Comparison of ENCODE assay signal across 8 cellular contexts in genomic region chr12:112005419-112006395, GRCh38. TPM values are rescaled to one million over a fixed set of nuclear protein-coding genes. Genes with fewer than 3 reads are reported as not detected.
DNase-seq lines count a peak whose midpoint lies in the region; ATAC-seq lines count a peak whose summit lies in the region.

No MANE protein-coding gene starts in this region.

- H3K36me3 ChIP-seq in naive thymus-derived CD4-positive, alpha-beta T cell (ENCODE audit: control insufficient read depth in 2 of 3, insufficient read depth in 3 of 3, low read length in 3 of 3): no peaks in the 10 kb centered on the region
- H3K36me3 ChIP-seq in aorta (ENCODE audit: control insufficient read depth in 1 of 2, insufficient read depth in 2 of 2, low read length in 1 of 2): no peaks in the 10 kb centered on the region

- no peak overlapping the region for H3K4me3 ChIP-seq in naive thymus-derived CD4-positive, alpha-beta T cell (ENCODE audit: low read length)
- no peak overlapping the region for H3K4me3 ChIP-seq in aorta (ENCODE audit: low read length in 2 of 2)

- H3K27ac ChIP-seq in naive thymus-derived CD4-positive, alpha-beta T cell (ENCODE audit: low read depth, low read length): peak overlapping the region; percentile 50
- H3K27ac ChIP-seq in aorta (ENCODE audit: low read depth in 1 of 2, low read length in 2 of 2): no peak overlapping the region

- peak overlapping the region; percentile 28 for H3K27ac Mint-ChIP-seq in effector memory CD8-positive, alpha-beta T cell
- peak overlapping the region in 8 of 9 donors; percentile 21 to 97 (median 71) for H3K27ac Mint-ChIP-seq in naive thymus-derived CD4-positive, alpha-beta T cell

- WGBS in aorta, 2 donors: 83 to 87% methylated on average over 6 of the region's 6 CpGs

- H3K36me3 Mint-ChIP-seq in effector memory CD8-positive, alpha-beta T cell (ENCODE audit: insufficient read depth): peaks cover 2% of the 10 kb centered on the region
- H3K36me3 Mint-ChIP-seq in naive thymus-derived CD4-positive, alpha-beta T cell: peaks cover 5 to 23% (median 7%) of the 10 kb centered on the region in 5 donors

- H3K27me3 ChIP-seq in naive thymus-derived CD4-positive, alpha-beta T cell (ENCODE audit: control insufficient read depth in 2 of 2, insufficient read depth in 2 of 2, low read length in 2 of 2): no peaks in the 10 kb centered on the region
- no peaks in the 10 kb centered on the region for H3K27me3 ChIP-seq in aorta (ENCODE audit: control insufficient read depth in 1 of 2, insufficient read depth in 2 of 2, low read length in 1 of 2)

- intact Hi-C loops in naive thymus-derived CD4-positive, alpha-beta T cell (cut with micrococcal nuclease): no loop called here
- intact Hi-C loops in aorta (cut with DNase I): no loop called here

- peaks cover 21 to 23% of the 10 kb centered on the region in 2 donors for H3K4me1 ChIP-seq in naive thymus-derived CD4-positive, alpha-beta T cell (ENCODE audit: control insufficient read depth in 2 of 2, insufficient read depth in 2 of 2, low read length in 2 of 2)
- H3K4me1 ChIP-seq in aorta (ENCODE audit: control insufficient read depth in 1 of 2, insufficient read depth in 2 of 2, low read length in 2 of 2): no peaks in the 10 kb centered on the region

- DNase-seq in ELR (ENCODE audit: low read depth): peak; percentile 29
- DNase-seq in NCI-H2171 (lab: John Stamatoyannopoulos, UW): peak; percentile 55
- no peak for DNase-seq in effector memory CD8-positive, alpha-beta T cell
- DNase-seq in naive thymus-derived CD4-positive, alpha-beta T cell: no peak
- no peak for DNase-seq in aorta
- no peak for DNase-seq in stimulated activated CD4-positive, alpha-beta T cell treated with anti-CD3 and anti-CD28 coated beads, Interleukin-15, amount 100 ng/mL, for 24 hours
- DNase-seq in ureter (ENCODE audit: low spot score): no peak

- ATAC-seq in effector memory CD8-positive, alpha-beta T cell (replicated peaks): no peak
- no peak for ATAC-seq in naive thymus-derived CD4-positive, alpha-beta T cell
- no peak for ATAC-seq in aorta (ENCODE audit: low FRiP score)
- ATAC-seq in HG03196 (IDR thresholded peaks at IDR 0.05; ENCODE audit: unreplicated experiment): no peak

- no peaks in the 10 kb centered on the region for H3K9me3 ChIP-seq in naive thymus-derived CD4-positive, alpha-beta T cell (ENCODE audit: control insufficient read depth in 2 of 3, low read length in 3 of 3)
- H3K9me3 ChIP-seq in aorta (ENCODE audit: control insufficient read depth, low read length): no peaks in the 10 kb centered on the region

- peaks cover 10 to 21% of the 10 kb centered on the region in 2 donors for H3K4me1 Mint-ChIP-seq in effector memory CD8-positive, alpha-beta T cell (ENCODE audit: low read depth in 2 of 2)
- peaks cover 29 to 70% (median 57%) of the 10 kb centered on the region in 7 donors for H3K4me1 Mint-ChIP-seq in naive thymus-derived CD4-positive, alpha-beta T cell

- no peak overlapping the region for H3K4me3 Mint-ChIP-seq in effector memory CD8-positive, alpha-beta T cell
- no peak overlapping the region for H3K4me3 Mint-ChIP-seq in naive thymus-derived CD4-positive, alpha-beta T cell

- no peaks in the 10 kb centered on the region for H3K27me3 Mint-ChIP-seq in effector memory CD8-positive, alpha-beta T cell
- H3K27me3 Mint-ChIP-seq in naive thymus-derived CD4-positive, alpha-beta T cell: no peaks in the 10 kb centered on the region

- POLR2A ChIA-PET in naive thymus-derived CD4-positive, alpha-beta T cell (lab: Charles Lee): interaction anchor here (1.4 to 14.9 kb wide), 3 partner anchors 9 to 13 kb away, joined by 3 to 285 read pairs (median 5); partner anchors contain the start of genes ERP29 and TMEM116

- no peaks in the 10 kb centered on the region for H3K9me3 Mint-ChIP-seq in effector memory CD8-positive, alpha-beta T cell
- peaks cover 0 to 3% (median 0%) of the 10 kb centered on the region in 11 donors for H3K9me3 Mint-ChIP-seq in naive thymus-derived CD4-positive, alpha-beta T cell

- CTCF ChIA-PET in naive thymus-derived CD4-positive, alpha-beta T cell (lab: Charles Lee): no interaction called here

RNA-seq across cellular contexts. Expression of gene TMEM116, which starts 7.3 kb away (rescaled TPM):
- 10 to 100 TPM; 12.6 to 29.3 (median 23.0) TPM for total RNA-seq in naive thymus-derived CD4-positive, alpha-beta T cell
- polyA plus RNA-seq in naive thymus-derived CD4-positive, alpha-beta T cell: 10 to 100 TPM in 1 of 2 donors, 1 to 10 TPM in 1; 8.7 to 13.3 TPM
- 1 to 10 TPM; 8.5 to 9.9 TPM for total RNA-seq in aorta
- 1 to 10 TPM; 2.4 to 9.9 TPM for polyA plus RNA-seq in aorta
- 19.7 TPM for total RNA-seq in ureter

RNA-seq across cellular contexts. Expression of gene ERP29, which starts 7.5 kb away (rescaled TPM):
- total RNA-seq in naive thymus-derived CD4-positive, alpha-beta T cell: 100 to 1,000 TPM; 115 to 184 (median 127) TPM
- 100 to 1,000 TPM; 219 to 253 TPM for polyA plus RNA-seq in naive thymus-derived CD4-positive, alpha-beta T cell
- total RNA-seq in aorta (10 to 100 TPM; 41.5 to 62.2 TPM), ureter (115 TPM)
- polyA plus RNA-seq in aorta: 10 to 100 TPM; 91.4 to 96.2 TPM

Comparison
In these comparisons a context has a peak if more than half of its experiments do, and no peak if none do; other contexts are left out.
1. DNase-seq: peak in ELR (single experiment) and NCI-H2171 (single experiment); none in effector memory CD8-positive, alpha-beta T cell (0 of 3), naive thymus-derived CD4-positive, alpha-beta T cell (0 of 9), aorta (0 of 2), stimulated activated CD4-positive, alpha-beta T cell treated with anti-CD3 and anti-CD28 coated beads, Interleukin-15, amount 100 ng/mL, for 24 hours (single experiment) and ureter (single experiment).